Comparison of ENCODE assay signal across 17 cellular contexts in genomic region chr12:9073077-9073476, GRCh38. TPM values are rescaled to one million over a fixed set of nuclear protein-coding genes. Genes with fewer than 3 reads are reported as not detected.
DNase-seq lines count a peak whose midpoint lies in the region; ATAC-seq and TF ChIP-seq lines count a peak whose summit lies in the region.
"Had no signal": no experiment of that assay in that cellular context is flagged by ENCODE, and none has a peak within 500 bp of the region (broad histone marks: within the 10 kb centered on the region; RNA-seq: fewer than 3 reads in every experiment).

No MANE protein-coding gene starts in this region.

- TF ChIP-seq CTCF in liver (IDR thresholded peaks at IDR 0.05; ENCODE audit: low read depth, low read length, missing input control): no peak

- peak; percentile 24 to 31 for TF ChIP-seq RAD21 in liver (IDR thresholded peaks at IDR 0.05)

- peak overlapping the region; percentile 14 to 45 for H3K27ac ChIP-seq in liver (ENCODE audit: low read depth in 1 of 2, low read length in 2 of 2)
- H3K27ac ChIP-seq: BLaER1 had no signal

- H3K36me3 ChIP-seq in liver (ENCODE audit: control insufficient read depth in 4 of 4, insufficient read depth in 3 of 4, low read depth in 1 of 4, low read length in 3 of 4): peaks cover 21 to 95% (median 82%) of the 10 kb centered on the region in 4 donors
- H3K36me3 ChIP-seq: BLaER1, HAP-1 had no signal

- no peak overlapping the region for H3K9ac ChIP-seq in liver (ENCODE audit: low read depth in 1 of 2, low read length in 2 of 2)
- H3K9ac ChIP-seq: BLaER1 had no signal

- H3K4me3 ChIP-seq in liver (ENCODE audit: low read depth in 1 of 3, low read length in 3 of 3): no peak overlapping the region
- H3K4me3 ChIP-seq: BLaER1, HAP-1 had no signal

- no peak for DNase-seq in Right ventricle myocardium superior
- no peak for DNase-seq in Right ventricle myocardium inferior (ENCODE audit: missing footprints)
- no peak for DNase-seq in left ventricle myocardium superior
- peak; percentile 16 for DNase-seq in stromal cell of bone marrow (ENCODE audit: low read depth)
- no peak for DNase-seq in SKM-1 treated with dmso at 0.1 percent for 144 hours (lab: John Stamatoyannopoulos, UW; ENCODE audit: unreplicated experiment)
- no peak for DNase-seq in stimulated activated CD4-positive, alpha-beta T cell treated with anti-CD3 and anti-CD28 coated beads, Interleukin-2, amount 100 ng/mL, for 48 hours
- DNase-seq: 8988T; AML-193; Caco-2; CD8-positive, alpha-beta memory T cell; DND-41; GDM1; GOT3 had no signal

- H3K27me3 ChIP-seq in liver (ENCODE audit: control insufficient read depth in 4 of 4, insufficient read depth in 4 of 4, low read length in 3 of 4): no peaks in the 10 kb centered on the region
- H3K27me3 ChIP-seq: BLaER1 had no signal

- no peaks in the 10 kb centered on the region for H3K9me3 ChIP-seq in liver (ENCODE audit: control insufficient read depth in 4 of 4, low read length in 3 of 4)
- H3K9me3 ChIP-seq: BLaER1, Caco-2, HAP-1 had no signal

- peaks cover 7 to 65% (median 29%) of the 10 kb centered on the region in 4 donors for H3K4me1 ChIP-seq in liver (ENCODE audit: control insufficient read depth in 4 of 4, insufficient read depth in 4 of 4, low read length in 3 of 4)
- H3K4me1 ChIP-seq: BLaER1, Caco-2, HAP-1 had no signal

- intact Hi-C loops in Right ventricle myocardium superior (cut with DNase I) (no loop called here), Right ventricle myocardium inferior (cut with DNase I) (no loop called here), left ventricle myocardium superior (cut with micrococcal nuclease) (no loop called here)

- ATAC-seq in Right ventricle myocardium superior (ENCODE audit: poor library complexity): peak; percentile 77
- no peak for ATAC-seq in Right ventricle myocardium inferior
- ATAC-seq in left ventricle myocardium superior: peak; percentile 68
- ATAC-seq in HG03521 (IDR thresholded peaks at IDR 0.05; ENCODE audit: unreplicated experiment): no peak

TF ChIP-seq in liver, 16 proteins besides CTCF, POLR2A, EP300 and RAD21:
- TF ChIP-seq GABPA (IDR thresholded peaks at IDR 0.05 in 1 of 2, conservative IDR thresholded peaks at IDR 0.05 in 1 of 2) (peak in 1 of 2 donors; percentile 20), TAF1 (conservative IDR thresholded peaks at IDR 0.05) (no peak), FOXA2 (IDR thresholded peaks at IDR 0.05) (peak; percentile 47), HNF4A (conservative IDR thresholded peaks at IDR 0.05) (peak; percentile 89 to 95), HNF4G (IDR thresholded peaks at IDR 0.05) (peak; percentile 45), ZBTB33 (IDR thresholded peaks at IDR 0.05) (peak; percentile 29), SP1 (IDR thresholded peaks at IDR 0.05) (peak; percentile 85), JUND (IDR thresholded peaks at IDR 0.05) (peak; percentile 46 to 69), NR2F2 (IDR thresholded peaks at IDR 0.05) (no peak), YY1 (IDR thresholded peaks at IDR 0.05) (peak; percentile 83), EGR1 (IDR thresholded peaks at IDR 0.05; ENCODE audit: low read depth in 2 of 2) (no peak), MAX (IDR thresholded peaks at IDR 0.05) (peak; percentile 76), ATF3 (IDR thresholded peaks at IDR 0.05) (peak; percentile 31), FOXA1 (IDR thresholded peaks at IDR 0.05) (peak; percentile 17), RXRA (IDR thresholded peaks at IDR 0.05) (peak; percentile 97 to 99)
- TF ChIP-seq, protein P1, sequence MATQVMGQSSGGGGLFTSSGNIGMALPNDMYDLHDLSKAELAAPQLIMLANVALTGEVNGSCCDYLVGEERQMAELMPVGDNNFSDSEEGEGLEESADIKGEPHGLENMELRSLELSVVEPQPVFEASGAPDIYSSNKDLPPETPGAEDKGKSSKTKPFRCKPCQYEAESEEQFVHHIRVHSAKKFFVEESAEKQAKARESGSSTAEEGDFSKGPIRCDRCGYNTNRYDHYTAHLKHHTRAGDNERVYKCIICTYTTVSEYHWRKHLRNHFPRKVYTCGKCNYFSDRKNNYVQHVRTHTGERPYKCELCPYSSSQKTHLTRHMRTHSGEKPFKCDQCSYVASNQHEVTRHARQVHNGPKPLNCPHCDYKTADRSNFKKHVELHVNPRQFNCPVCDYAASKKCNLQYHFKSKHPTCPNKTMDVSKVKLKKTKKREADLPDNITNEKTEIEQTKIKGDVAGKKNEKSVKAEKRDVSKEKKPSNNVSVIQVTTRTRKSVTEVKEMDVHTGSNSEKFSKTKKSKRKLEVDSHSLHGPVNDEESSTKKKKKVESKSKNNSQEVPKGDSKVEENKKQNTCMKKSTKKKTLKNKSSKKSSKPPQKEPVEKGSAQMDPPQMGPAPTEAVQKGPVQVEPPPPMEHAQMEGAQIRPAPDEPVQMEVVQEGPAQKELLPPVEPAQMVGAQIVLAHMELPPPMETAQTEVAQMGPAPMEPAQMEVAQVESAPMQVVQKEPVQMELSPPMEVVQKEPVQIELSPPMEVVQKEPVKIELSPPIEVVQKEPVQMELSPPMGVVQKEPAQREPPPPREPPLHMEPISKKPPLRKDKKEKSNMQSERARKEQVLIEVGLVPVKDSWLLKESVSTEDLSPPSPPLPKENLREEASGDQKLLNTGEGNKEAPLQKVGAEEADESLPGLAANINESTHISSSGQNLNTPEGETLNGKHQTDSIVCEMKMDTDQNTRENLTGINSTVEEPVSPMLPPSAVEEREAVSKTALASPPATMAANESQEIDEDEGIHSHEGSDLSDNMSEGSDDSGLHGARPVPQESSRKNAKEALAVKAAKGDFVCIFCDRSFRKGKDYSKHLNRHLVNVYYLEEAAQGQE (IDR thresholded peaks at IDR 0.05): no peak

RNA-seq across cellular contexts. Expression of gene A2M, which starts 42.6 kb away (rescaled TPM):
- total RNA-seq in Right ventricle myocardium superior: 478 TPM
- 640 TPM for total RNA-seq in Right ventricle myocardium inferior
- 569 TPM for total RNA-seq in left ventricle myocardium superior
- 1,000 to 10,000 TPM; 1,731 to 2,199 TPM for total RNA-seq in liver
- 1,000 to 10,000 TPM; 1,904 to 2,622 TPM for polyA plus RNA-seq in liver

Comparison
In these comparisons a context has a peak if more than half of its experiments do, and no peak if none do; other contexts are left out.
1. ATAC-seq: peak in Right ventricle myocardium superior (single experiment) and left ventricle myocardium superior (single experiment); none in Right ventricle myocardium inferior (single experiment) and HG03521 (single experiment).